In the genomic region with DNA sequence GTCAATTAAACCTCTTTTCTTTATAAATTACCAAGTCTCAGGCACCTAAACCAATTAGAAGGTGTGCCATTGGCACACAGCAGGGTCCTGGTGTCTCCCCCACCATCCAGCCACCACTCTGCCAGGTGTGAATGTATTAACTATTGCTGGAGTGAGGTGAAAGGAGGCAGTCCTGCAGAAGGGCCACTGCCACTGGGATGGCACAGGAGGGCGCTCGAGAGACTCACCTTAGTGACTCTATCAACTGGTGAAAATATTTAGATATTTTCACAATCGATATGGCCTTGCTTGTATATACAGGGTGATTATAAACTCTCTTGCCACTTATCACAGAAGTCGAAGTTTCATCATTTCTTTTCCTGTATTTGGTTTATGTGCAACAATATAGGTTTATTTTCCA, we compare ENCODE assay signal across 17 cellular contexts.
A peak's percentile ranks its signal among the peaks of the same experiment; 100 is the strongest.
DNase-seq lines count a peak whose midpoint lies in the region; ATAC-seq and TF ChIP-seq lines count a peak whose summit lies in the region.
"Had no signal": no experiment of that assay in that cellular context is flagged by ENCODE, and none has a peak within 500 bp of the region (broad histone marks: within the 10 kb centered on the region; RNA-seq: fewer than 3 reads in every experiment).

No MANE protein-coding gene starts in this region.

- TF ChIP-seq RAD21 in liver (IDR thresholded peaks at IDR 0.05) = no peak

- peaks cover 16% of the 10 kb centered on the region for H3K27me3 Mint-ChIP-seq in activated CD4-positive, alpha-beta memory T cell treated with anti-CD3 and anti-CD28 coated beads for 36 hours
- H3K27me3 Mint-ChIP-seq: CD4-positive, alpha-beta memory T cell had no signal

- H3K27me3 ChIP-seq in GM06990 (replicated peaks; ENCODE audit: control insufficient read depth, insufficient read depth, low read length) = no peaks in the 10 kb centered on the region; the same call in 1 of the 2 replicates
- H3K27me3 ChIP-seq in WERI-Rb-1 (ENCODE audit: insufficient read depth, low read depth, severe bottlenecking) = no peaks in the 10 kb centered on the region
- H3K27me3 ChIP-seq in liver (ENCODE audit: control insufficient read depth in 4 of 4, insufficient read depth in 4 of 4, low read length in 3 of 4) = no peaks in the 10 kb centered on the region

- TF ChIP-seq CTCF in GM06990 (IDR thresholded peaks at IDR 0.05; ENCODE audit: insufficient read depth, low read length, poor library complexity, severe bottlenecking) (peak; percentile 50), WERI-Rb-1 (IDR thresholded peaks at IDR 0.05; ENCODE audit: low read depth, low read length) (peak; percentile 47; the same call in 1 of the 2 replicates), liver (IDR thresholded peaks at IDR 0.05; ENCODE audit: low read depth, low read length, missing input control) (no peak)

- no peaks in the 10 kb centered on the region for H3K9me3 ChIP-seq in WERI-Rb-1 (ENCODE audit: severe bottlenecking)
- H3K9me3 ChIP-seq in liver (ENCODE audit: control insufficient read depth in 4 of 4, low read length in 3 of 4) = no peaks in the 10 kb centered on the region
- H3K9me3 ChIP-seq: HAP-1 had no signal

- H3K4me1 ChIP-seq in liver (ENCODE audit: control insufficient read depth in 4 of 4, insufficient read depth in 4 of 4, low read length in 3 of 4) = peaks cover 7 to 76% (median 60%) of the 10 kb centered on the region in 4 donors

- ATAC-seq in HG03175 (IDR thresholded peaks at IDR 0.05; ENCODE audit: unreplicated experiment) (peak; percentile 47), HG03571 (IDR thresholded peaks at IDR 0.05; ENCODE audit: unreplicated experiment) (no peak), left colon (no peak), HG02884 (IDR thresholded peaks at IDR 0.05; ENCODE audit: unreplicated experiment) (no peak)
- ATAC-seq: naive thymus-derived CD4-positive, alpha-beta T cell had no signal

- 72% methylated on average over 4 of the region's 4 CpGs for WGBS in liver

- H3K4me3 ChIP-seq in GM06990 (replicated peaks; ENCODE audit: low read depth, low read length) = no peak overlapping the region
- no peak overlapping the region for H3K4me3 ChIP-seq in WERI-Rb-1 (ENCODE audit: low read depth, low read length)
- no peak overlapping the region for H3K4me3 ChIP-seq in liver (ENCODE audit: low read depth in 1 of 3, low read length in 3 of 3)
- H3K4me3 ChIP-seq: HAP-1 had no signal

- no peak overlapping the region for H3K27ac Mint-ChIP-seq in activated CD4-positive, alpha-beta memory T cell treated with anti-CD3 and anti-CD28 coated beads for 36 hours
- H3K27ac Mint-ChIP-seq: activated naive CD8-positive, alpha-beta T cell; CD4-positive, alpha-beta memory T cell had no signal

- H3K4me1 Mint-ChIP-seq in activated CD4-positive, alpha-beta memory T cell treated with anti-CD3 and anti-CD28 coated beads for 36 hours (ENCODE audit: low read depth) = no peaks in the 10 kb centered on the region
- H3K4me1 Mint-ChIP-seq: CD4-positive, alpha-beta memory T cell; naive thymus-derived CD4-positive, alpha-beta T cell had no signal

- no peak overlapping the region for H3K27ac ChIP-seq in WERI-Rb-1
- H3K27ac ChIP-seq in liver (ENCODE audit: low read depth in 1 of 2, low read length in 2 of 2) = peak overlapping the region; percentile 1 to 23
- H3K27ac ChIP-seq: RWPE1 had no signal

- CTCF ChIA-PET in activated CD4-positive, alpha-beta memory T cell treated with anti-CD3 and anti-CD28 coated beads for 36 hours (lab: Charles Lee) = interaction anchor here (1.0 kb wide), 1 partner anchor 14 kb away, joined by 3 read pairs; no protein-coding TSS in a partner anchor

- no peak overlapping the region for H3K4me3 Mint-ChIP-seq in activated CD4-positive, alpha-beta memory T cell treated with anti-CD3 and anti-CD28 coated beads for 36 hours
- H3K4me3 Mint-ChIP-seq: activated naive CD8-positive, alpha-beta T cell; CD4-positive, alpha-beta memory T cell; naive thymus-derived CD4-positive, alpha-beta T cell had no signal

- POLR2A ChIA-PET in activated CD4-positive, alpha-beta memory T cell treated with anti-CD3 and anti-CD28 coated beads for 36 hours (lab: Charles Lee) = no interaction called here

- H3K36me3 Mint-ChIP-seq in activated CD4-positive, alpha-beta memory T cell treated with anti-CD3 and anti-CD28 coated beads for 36 hours = no peaks in the 10 kb centered on the region
- H3K36me3 Mint-ChIP-seq: activated naive CD8-positive, alpha-beta T cell; CD4-positive, alpha-beta memory T cell; naive thymus-derived CD4-positive, alpha-beta T cell had no signal

- H3K36me3 ChIP-seq in GM06990 (ENCODE audit: control insufficient read depth, insufficient read depth, low read length) (no peaks in the 10 kb centered on the region), WERI-Rb-1 (no peaks in the 10 kb centered on the region), liver (ENCODE audit: control insufficient read depth in 4 of 4, insufficient read depth in 3 of 4, low read depth in 1 of 4, low read length in 3 of 4) (no peaks in the 10 kb centered on the region)
- H3K36me3 ChIP-seq: HAP-1 had no signal

- intact Hi-C loops in activated CD4-positive, alpha-beta memory T cell treated with anti-CD3 and anti-CD28 coated beads for 36 hours (cut with micrococcal nuclease) = no loop called here
- intact Hi-C loops in left colon (cut with DNase I, micrococcal nuclease) = no loop called here

- no peak overlapping the region for H3K9ac ChIP-seq in liver (ENCODE audit: low read depth in 1 of 2, low read length in 2 of 2)

- no peaks in the 10 kb centered on the region for H3K9me3 Mint-ChIP-seq in activated CD4-positive, alpha-beta memory T cell treated with anti-CD3 and anti-CD28 coated beads for 36 hours
- H3K9me3 Mint-ChIP-seq: CD4-positive, alpha-beta memory T cell; naive thymus-derived CD4-positive, alpha-beta T cell had no signal

- no peak for DNase-seq in GM06990 (ENCODE audit: extremely low read depth, insufficient read length)
- peak; percentile 28 for DNase-seq in WERI-Rb-1
- DNase-seq in activated CD4-positive, alpha-beta memory T cell treated with anti-CD3 and anti-CD28 coated beads for 36 hours = no peak
- no peak for DNase-seq in left colon
- DNase-seq: activated CD8-positive, alpha-beta memory T cell treated with anti-CD3 and anti-CD28 coated beads for 24 hours; CD4-positive, alpha-beta memory T cell; KG1; kidney glomerular epithelial cell; naive thymus-derived CD4-positive, alpha-beta T cell; NCI-H2171 had no signal

TF ChIP-seq in liver, 16 proteins besides CTCF, POLR2A, EP300 and RAD21:
- no peak for TF ChIP-seq JUND (IDR thresholded peaks at IDR 0.05)
- TF ChIP-seq, protein P1, sequence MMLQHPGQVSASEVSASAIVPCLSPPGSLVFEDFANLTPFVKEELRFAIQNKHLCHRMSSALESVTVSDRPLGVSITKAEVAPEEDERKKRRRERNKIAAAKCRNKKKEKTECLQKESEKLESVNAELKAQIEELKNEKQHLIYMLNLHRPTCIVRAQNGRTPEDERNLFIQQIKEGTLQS (IDR thresholded peaks at IDR 0.05) = no peak
